9 cellular contexts compared by ENCODE assay signal in the genomic region with DNA sequence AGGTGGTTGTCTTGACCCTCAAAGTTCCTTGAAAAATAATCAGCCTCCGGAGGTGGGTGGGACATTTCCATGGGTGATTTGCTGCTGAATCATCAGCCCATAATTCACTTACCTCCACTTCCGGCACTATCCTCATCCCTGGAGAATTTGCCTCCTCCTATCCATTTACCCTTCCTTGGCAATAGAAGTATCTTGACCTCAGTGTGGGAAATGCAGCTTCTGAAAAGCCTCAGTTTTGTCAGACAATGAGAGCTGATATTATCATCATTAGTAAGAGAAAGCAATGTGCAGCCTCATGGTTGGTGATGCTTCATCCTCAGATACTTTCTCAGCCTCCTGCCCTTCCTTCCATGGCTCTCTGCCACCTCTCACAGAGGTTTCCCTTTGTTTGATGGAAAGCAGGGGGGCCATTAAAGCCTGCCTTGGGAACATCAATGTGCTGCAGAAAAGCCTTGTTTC. TPM values are rescaled to one million over a fixed set of nuclear protein-coding genes. Genes with fewer than 3 reads are reported as not detected.
A peak's percentile ranks its signal among the peaks of the same experiment; 100 is the strongest.
DNase-seq lines count a peak whose midpoint lies in the region; ATAC-seq and TF ChIP-seq lines count a peak whose summit lies in the region.
"Had no signal": no experiment of that assay in that cellular context is flagged by ENCODE, and none has a peak within 500 bp of the region (broad histone marks: within the 10 kb centered on the region; RNA-seq: fewer than 3 reads in every experiment).

No MANE protein-coding gene starts in this region.

- no peak overlapping the region for H3K9ac ChIP-seq in fibroblast of lung (ENCODE audit: insufficient read depth, low read length)
- H3K9ac ChIP-seq: BLaER1 treated with 17β-estradiol and CSF1 and Interleukin-3, amounts not matched to agents 10 nM and 100 nM had no signal

- no peaks in the 10 kb centered on the region; the same call in 1 of the 2 replicates for H3K9me3 ChIP-seq in PC-9 (ENCODE audit: insufficient read depth, low read depth)
- no peaks in the 10 kb centered on the region for H3K9me3 ChIP-seq in fibroblast of lung (ENCODE audit: control insufficient read depth, insufficient read depth, low read depth, low read length)
- H3K9me3 ChIP-seq: BLaER1 treated with 17β-estradiol and CSF1 and Interleukin-3, amounts not matched to agents 10 nM and 100 nM had no signal

- H3K27ac ChIP-seq in PC-9 (peak overlapping the region; percentile 92), fibroblast of lung (ENCODE audit: insufficient read depth, low read length) (peak overlapping the region; percentile 57)
- H3K27ac ChIP-seq: BLaER1 treated with 17β-estradiol and CSF1 and Interleukin-3, amounts not matched to agents 10 nM and 100 nM had no signal

- H2AFZ ChIP-seq in PC-9 (no peak overlapping the region), fibroblast of lung (ENCODE audit: low read length) (peak overlapping the region; percentile 70)

- peaks cover 25% of the 10 kb centered on the region for H3F3A ChIP-seq in PC-9 (ENCODE audit: insufficient read depth, low read depth)

- H3K9me2 ChIP-seq in PC-9 (ENCODE audit: insufficient read depth) = no peaks in the 10 kb centered on the region; the same call in 1 of the 2 replicates

- H4K20me1 ChIP-seq in PC-9 (ENCODE audit: insufficient read depth) = no peaks in the 10 kb centered on the region
- no peaks in the 10 kb centered on the region for H4K20me1 ChIP-seq in fibroblast of lung (ENCODE audit: control insufficient read depth, extremely low read depth, insufficient read depth, low read length)
- H4K20me1 ChIP-seq: BLaER1 treated with 17β-estradiol and CSF1 and Interleukin-3, amounts not matched to agents 10 nM and 100 nM had no signal

- BruUV-seq in PC-9 (replicated peaks; lab: Mats Ljungman, UMichigan) = no TSS peak

- no peaks in the 10 kb centered on the region for H3K36me3 ChIP-seq in PC-9 (ENCODE audit: low read depth)
- no peaks in the 10 kb centered on the region for H3K36me3 ChIP-seq in fibroblast of lung (ENCODE audit: control insufficient read depth, insufficient read depth, low read length)
- H3K36me3 ChIP-seq: BLaER1 treated with 17β-estradiol and CSF1 and Interleukin-3, amounts not matched to agents 10 nM and 100 nM had no signal

- intact Hi-C loops in PC-9 (cut with micrococcal nuclease; ENCODE audit: unreplicated experiment) = loop anchor here (1.0 to 5.0 kb wide), 4 partner anchors 129 to 180 kb away; no protein-coding TSS in a partner anchor

- POLR2A ChIA-PET in PC-9 (lab: Charles Lee; ENCODE audit: unreplicated experiment) = interaction anchor here (0.6 kb wide), 1 partner anchor 123 kb away, joined by 4 read pairs; no protein-coding TSS in a partner anchor

- CTCF ChIA-PET in PC-9 (lab: Charles Lee) = no interaction called here

- H3K4me2 ChIP-seq in PC-9 (peak overlapping the region; percentile 49), fibroblast of lung (ENCODE audit: extremely low read depth, insufficient read depth, low read length) (peak overlapping the region; percentile 79)
- H3K4me2 ChIP-seq: BLaER1 treated with 17β-estradiol and CSF1 and Interleukin-3, amounts not matched to agents 10 nM and 100 nM had no signal

- H3K4me1 ChIP-seq in PC-9 (replicated peaks; ENCODE audit: insufficient read depth) (peaks cover 23% of the 10 kb centered on the region), fibroblast of lung (ENCODE audit: control insufficient read depth, extremely low read depth, insufficient read depth, low read length) (peaks cover 7% of the 10 kb centered on the region)
- H3K4me1 ChIP-seq: BLaER1 treated with 17β-estradiol and CSF1 and Interleukin-3, amounts not matched to agents 10 nM and 100 nM had no signal

- H3K27me3 ChIP-seq in PC-9 (ENCODE audit: insufficient read depth, low read depth) = no peaks in the 10 kb centered on the region
- H3K27me3 ChIP-seq in fibroblast of lung (ENCODE audit: control insufficient read depth, insufficient read depth, low read length) = no peaks in the 10 kb centered on the region
- H3K27me3 ChIP-seq: BLaER1 treated with 17β-estradiol and CSF1 and Interleukin-3, amounts not matched to agents 10 nM and 100 nM had no signal

- no peak for TF ChIP-seq CTCF in PC-9 (conservative IDR thresholded peaks at IDR 0.05)
- no peak for TF ChIP-seq CTCF in fibroblast of lung (conservative IDR thresholded peaks at IDR 0.05 in 1 of 2, IDR thresholded peaks at IDR 0.05 in 1 of 2; ENCODE audit: low read depth in 1 of 2, low read length in 2 of 2)

- no peaks in the 10 kb centered on the region for H3K79me2 ChIP-seq in PC-9 (ENCODE audit: low read depth)
- H3K79me2 ChIP-seq in fibroblast of lung (ENCODE audit: control insufficient read depth, insufficient read depth, low read length) = no peaks in the 10 kb centered on the region

- peak; percentile 16 for DNase-seq in NCI-H345 (lab: John Stamatoyannopoulos, UW)
- DNase-seq in NCI-H345 treated with DMSO at 0.1 percent for 48 hours (lab: John Stamatoyannopoulos, UW; ENCODE audit: unreplicated experiment) = no peak
- DNase-seq in PC-9 = peak; percentile 64 to 73
- DNase-seq in fibroblast of lung (ENCODE audit: low read depth in 2 of 2) = peak; percentile 34 to 99
- peak; percentile 81 for DNase-seq in smooth muscle cell of the brain vasculature (ENCODE audit: low read depth, low spot score)
- DNase-seq in activated naive CD4-positive, alpha-beta T cell treated with anti-CD3 and anti-CD28 coated beads, Interleukin-2, amount 50 U/mL, for 16 hours = no peak
- no peak for DNase-seq in GF-D8 (lab: John Stamatoyannopoulos, UW)

- H3K4me3 ChIP-seq in PC-9 (no peak overlapping the region; the same call in 1 of the 2 replicates), fibroblast of lung (replicated peaks in 1 of 4; ENCODE audit: control extremely low read depth in 1 of 4, insufficient read depth in 1 of 4, low read depth in 3 of 4, low read length in 4 of 4) (no peak overlapping the region)
- H3K4me3 ChIP-seq: BLaER1 treated with 17β-estradiol and CSF1 and Interleukin-3, amounts not matched to agents 10 nM and 100 nM had no signal

- ATAC-seq in HG02884 (IDR thresholded peaks at IDR 0.05; ENCODE audit: unreplicated experiment) = no peak

RNA-seq across cellular contexts. Expression of gene RGS4, which starts 33.3 kb away (rescaled TPM):
- not detected in 2 replicates for total RNA-seq in PC-9 (2021)
- 36.5 and 63.3 TPM in 2 replicates for total RNA-seq in fibroblast of lung
- 80.2 and 170 TPM in 2 replicates for polyA plus RNA-seq in fibroblast of lung
- polyA plus RNA-seq in fibroblast of lung (2012) = 58.5 and 138 TPM in 2 replicates
- 19.0 and 54.2 TPM in 2 replicates for polyA minus RNA-seq in fibroblast of lung (ENCODE audit: low replicate concordance)

Comparison
In these comparisons a context has a peak if more than half of its experiments do, and no peak if none do; other contexts are left out.
1. DNase-seq: peak in NCI-H345 (single experiment), PC-9 (2 of 2), fibroblast of lung (2 of 2) and smooth muscle cell of the brain vasculature (single experiment); none in NCI-H345 treated with DMSO at 0.1 percent for 48 hours (single experiment), activated naive CD4-positive, alpha-beta T cell treated with anti-CD3 and anti-CD28 coated beads, Interleukin-2, amount 50 U/mL, for 16 hours (single experiment) and GF-D8 (single experiment).
2. RNA of gene RGS4, which starts 33.3 kb away (total RNA-seq): 36.5 to 63.3 TPM in fibroblast of lung; not detected in PC-9; every median in the first group is over 10 times any median in the second.